Comparison of ENCODE assay signal across 10 cellular contexts in the genomic region with DNA sequence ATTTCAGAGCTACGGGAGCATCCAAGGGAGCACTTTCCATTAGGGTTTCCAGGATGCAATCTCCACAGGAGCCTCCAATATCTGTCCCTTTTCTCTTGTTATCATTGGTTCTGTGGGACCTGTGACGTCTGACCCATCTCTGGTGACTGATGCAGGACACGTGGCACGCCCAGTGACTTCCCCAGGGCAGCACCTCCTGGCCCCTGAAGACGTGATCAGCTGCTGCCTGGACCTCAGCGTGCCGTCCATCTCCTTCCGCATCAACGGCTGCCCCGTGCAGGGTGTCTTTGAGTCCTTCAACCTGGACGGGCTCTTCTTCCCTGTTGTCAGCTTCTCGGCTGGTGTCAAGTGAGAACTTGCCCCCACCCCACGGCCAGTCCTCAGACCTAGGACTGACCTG. TPM values are rescaled to one million over a fixed set of nuclear protein-coding genes. Genes with fewer than 3 reads are reported as not detected.
"Had no signal": no experiment of that assay in that cellular context is flagged by ENCODE, and none has a peak within 500 bp of the region (broad histone marks: within the 10 kb centered on the region; RNA-seq: fewer than 3 reads in every experiment).

No MANE protein-coding gene starts in this region.

- H3K9ac ChIP-seq: GM23248 had no signal

- DNase-seq: GM23248, GOT3, H7, HFFc6, KBM-7 had no signal

- H3K27ac ChIP-seq: GM23248 had no signal

- H2AFZ ChIP-seq: GM23248 had no signal

- ATAC-seq: HCT116, HepG2 had no signal

- H3K4me1 ChIP-seq: HAP-1 had no signal

- H3K36me3 ChIP-seq: HAP-1 had no signal

- H3K9me3 ChIP-seq: HAP-1 had no signal

- H3K4me3 ChIP-seq: GM23248, HAP-1 had no signal

RNA-seq across cellular contexts. Expression of a gene that starts 25.5 kb away (rescaled TPM):
- total RNA-seq: H4, HepG2, HFFc6, HT-29 had no signal
- polyA plus RNA-seq: GM23248 had no signal

RNA-seq across cellular contexts. Expression of a gene that starts 33.0 kb away (rescaled TPM):
- total RNA-seq: GM23248, HepG2, HFFc6, HT-29 had no signal
- polyA plus RNA-seq: GM23248, HepG2 had no signal
